ENCODE assay signal across 8 cellular contexts in the genomic region with DNA sequence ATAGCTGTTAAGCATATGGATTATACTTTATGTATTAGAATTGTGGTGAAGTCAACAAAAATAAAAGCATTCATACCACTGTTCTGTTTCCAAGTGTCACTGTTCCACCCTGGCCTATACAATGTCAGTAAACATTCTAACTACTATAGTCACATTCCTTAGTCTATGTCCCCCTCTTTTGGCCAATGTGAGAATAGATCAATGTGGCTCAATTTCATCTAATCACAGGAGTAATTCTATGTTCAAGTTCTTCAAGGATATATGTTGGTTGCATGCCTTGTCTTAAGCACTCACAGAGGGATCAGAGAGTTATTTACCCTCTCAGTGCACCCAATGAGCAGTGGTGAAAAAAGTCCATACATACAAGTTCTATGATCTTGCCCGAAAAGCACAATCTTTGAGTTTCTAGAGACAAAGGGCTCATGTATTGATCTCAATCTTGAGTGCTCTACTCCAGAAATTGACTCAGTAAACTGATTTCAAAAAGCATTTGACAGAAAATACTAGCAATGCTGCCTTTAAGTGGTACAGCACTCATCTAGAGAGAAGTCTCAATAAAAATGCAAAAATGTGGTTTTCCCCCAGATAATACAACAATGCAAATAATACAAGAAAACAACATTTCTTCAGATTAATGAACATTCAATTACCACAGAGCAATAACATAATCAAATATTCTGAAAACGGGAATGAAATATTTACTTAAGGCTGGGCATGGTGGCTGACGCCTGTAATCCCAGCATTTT. TPM values are rescaled to one million over a fixed set of nuclear protein-coding genes. Genes with fewer than 3 reads are reported as not detected.
DNase-seq lines count a peak whose midpoint lies in the region; ATAC-seq and TF ChIP-seq lines count a peak whose summit lies in the region.

No MANE protein-coding gene starts in this region.

- ATAC-seq in GM18498 (IDR thresholded peaks at IDR 0.05; ENCODE audit: unreplicated experiment) (peak; percentile 85), HG02938 (IDR thresholded peaks at IDR 0.05; ENCODE audit: unreplicated experiment) (peak; percentile 61)

- DNase-seq in BJ (ENCODE audit: low read depth): peak; percentile 1
- peak; percentile 28 for DNase-seq in NCI-H748 (lab: John Stamatoyannopoulos, UW; ENCODE audit: unreplicated experiment)
- peak; percentile 30 for DNase-seq in cerebellar cortex (ENCODE audit: low spot score)
- peak; percentile 6 for DNase-seq in midbrain (lab: John Stamatoyannopoulos, UW)
- no peak for DNase-seq in activated effector memory CD4-positive, alpha-beta T cell treated with anti-CD3 and anti-CD28 coated beads, Interleukin-2, amount 50 U/mL, for 16 hours
- DNase-seq in COR-L47 (lab: John Stamatoyannopoulos, UW): no peak

- H3K27me3 ChIP-seq in BJ (ENCODE audit: control insufficient read depth, insufficient read depth, low read length): no peaks in the 10 kb centered on the region

- POLR2A ChIA-PET in BJ (lab: Charles Lee): no interaction called here

- peak; percentile 51 for TF ChIP-seq CTCF in BJ (IDR thresholded peaks at IDR 0.05; ENCODE audit: insufficient read depth, low read depth, low read length)

- no peak overlapping the region for H3K4me3 ChIP-seq in BJ (ENCODE audit: low read depth, low read length)

- H3K36me3 ChIP-seq in BJ (ENCODE audit: control insufficient read depth, insufficient read depth, low read length): no peaks in the 10 kb centered on the region

- CTCF ChIA-PET in BJ (lab: Yijun Ruan, JAX): interaction anchor here (0.6 to 1.4 kb wide), 8 partner anchors 9 to 881 kb away, joined by 3 to 5 read pairs (median 4); no protein-coding TSS in a partner anchor

RNA-seq across cellular contexts. Expression of a gene that starts 16.5 kb away (rescaled TPM):
- not detected in 2 replicates for polyA plus RNA-seq in BJ (2011; rRNA removed)
- polyA minus RNA-seq in BJ (2011; rRNA and poly(A)+ RNA removed): not detected in 2 replicates

Comparison
In these comparisons a context has a peak if more than half of its experiments do, and no peak if none do; other contexts are left out.
1. DNase-seq: peak in BJ (single experiment), NCI-H748 (single experiment), cerebellar cortex (single experiment) and midbrain (single experiment); none in activated effector memory CD4-positive, alpha-beta T cell treated with anti-CD3 and anti-CD28 coated beads, Interleukin-2, amount 50 U/mL, for 16 hours (single experiment) and COR-L47 (single experiment).